Comparison of ENCODE assay signal across 9 cellular contexts in the genomic region with DNA sequence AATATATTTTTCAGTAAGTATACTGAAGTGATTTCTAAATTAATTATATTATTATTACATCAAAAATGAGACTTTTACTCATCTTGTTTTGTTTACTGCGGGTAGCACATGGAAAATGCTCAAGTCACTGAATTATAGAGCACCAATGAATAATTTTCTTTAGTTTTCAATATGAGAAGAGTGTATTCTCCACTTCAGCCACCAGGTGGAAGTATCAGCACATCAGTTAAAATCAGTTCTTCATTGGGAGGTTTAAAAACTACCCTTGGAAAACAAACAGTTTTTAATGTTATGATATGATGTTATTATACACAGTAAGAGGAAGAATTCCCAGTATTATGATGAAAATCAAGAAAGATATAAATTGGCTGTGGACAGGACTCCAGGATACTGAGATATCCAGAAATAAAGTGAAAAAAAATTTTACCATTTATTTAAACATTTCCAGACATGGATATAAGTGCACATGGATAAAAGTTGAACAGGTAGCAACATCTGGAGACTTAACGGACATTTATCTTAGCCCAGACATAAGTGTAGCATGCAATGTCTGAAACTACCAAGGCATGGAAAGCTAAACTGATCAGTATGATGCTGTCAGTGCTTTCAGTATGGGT.
DNase-seq lines count a peak whose midpoint lies in the region; ATAC-seq and TF ChIP-seq lines count a peak whose summit lies in the region.
"Had no signal": no experiment of that assay in that cellular context is flagged by ENCODE, and none has a peak within 500 bp of the region (broad histone marks: within the 10 kb centered on the region; RNA-seq: fewer than 3 reads in every experiment).

No MANE protein-coding gene starts in this region.

- intact Hi-C loops in sigmoid colon (cut with DNase I) = loop anchor here (1.0 to 10.0 kb wide), 3 partner anchors 128 to 1904 kb away; no protein-coding TSS in a partner anchor

- TF ChIP-seq CTCF in GM12865 (IDR thresholded peaks at IDR 0.05; ENCODE audit: insufficient read depth, low read depth, low read length, missing control alignments) (peak; percentile 56), LNCaP clone FGC (IDR thresholded peaks at IDR 0.05; ENCODE audit: control insufficient read depth, extremely low read depth, insufficient read depth) (peak; percentile 59), sigmoid colon (IDR thresholded peaks at IDR 0.05) (peak; percentile 65 to 85 (median 78))

- H3K27me3 ChIP-seq in sigmoid colon = no peaks in the 10 kb centered on the region

- no peak overlapping the region for H3K9ac ChIP-seq in SK-N-MC (ENCODE audit: insufficient read length)

- TF ChIP-seq POLR2A in sigmoid colon (IDR thresholded peaks at IDR 0.05) = no peak

- WGBS in sigmoid colon, 2 donors = 17 to 32% methylated on average over 2 of the region's 2 CpGs

- no peak overlapping the region for H3K27ac Mint-ChIP-seq in T-helper 2 cell treated with Interferon-gamma antibody and Interleukin-4, amounts not matched to agents 5 μg/mL and 100 μg/mL, for 36 hours
- H3K27ac Mint-ChIP-seq: dendritic cell treated with granulocyte-macrophage colony-stimulating factor and Interleukin-4, amounts not matched to agents 40 ng/mL and 50 ng/mL, for 4 days had no signal

- H3K27ac ChIP-seq in SK-N-MC (no peak overlapping the region), sigmoid colon (no peak overlapping the region)

- H3K36me3 ChIP-seq in SK-N-MC (ENCODE audit: insufficient read depth, low read length) (no peaks in the 10 kb centered on the region), sigmoid colon (no peaks in the 10 kb centered on the region)

- no peaks in the 10 kb centered on the region for H3K36me3 Mint-ChIP-seq in T-helper 2 cell treated with Interferon-gamma antibody and Interleukin-4, amounts not matched to agents 5 μg/mL and 100 μg/mL, for 36 hours (ENCODE audit: low read depth)

- DNase-seq in ACHN (peak; percentile 62), GM12865 (ENCODE audit: low read depth) (peak; percentile 37), LNCaP clone FGC (ENCODE audit: low read depth) (peak; percentile 21), SK-N-MC (ENCODE audit: low read depth, low spot score) (peak; percentile 42), fibroblast of the conjunctiva (ENCODE audit: low read depth) (peak; percentile 30), sigmoid colon (no peak)
- no peak for DNase-seq in T-helper 2 cell treated with Interferon-gamma antibody and Interleukin-4, amounts not matched to agents 5 μg/mL and 100 μg/mL, for 36 hours (ENCODE audit: low spot score)

- no peaks in the 10 kb centered on the region for H3K9me3 Mint-ChIP-seq in T-helper 2 cell treated with Interferon-gamma antibody and Interleukin-4, amounts not matched to agents 5 μg/mL and 100 μg/mL, for 36 hours
- H3K9me3 Mint-ChIP-seq: dendritic cell treated with granulocyte-macrophage colony-stimulating factor and Interleukin-4, amounts not matched to agents 40 ng/mL and 50 ng/mL, for 4 days had no signal

- no peak for TF ChIP-seq EP300 in sigmoid colon (IDR thresholded peaks at IDR 0.05)

- H3K4me3 ChIP-seq in GM12865 (ENCODE audit: low read depth, low read length) (no peak overlapping the region), LNCaP clone FGC (ENCODE audit: low read depth, low read length) (no peak overlapping the region), SK-N-MC (no peak overlapping the region), sigmoid colon (no peak overlapping the region)

- no peaks in the 10 kb centered on the region for H3K4me1 ChIP-seq in sigmoid colon

- H3K4me1 Mint-ChIP-seq in T-helper 2 cell treated with Interferon-gamma antibody and Interleukin-4, amounts not matched to agents 5 μg/mL and 100 μg/mL, for 36 hours (ENCODE audit: low read depth) = no peaks in the 10 kb centered on the region

- H3K4me3 Mint-ChIP-seq in T-helper 2 cell treated with Interferon-gamma antibody and Interleukin-4, amounts not matched to agents 5 μg/mL and 100 μg/mL, for 36 hours = no peak overlapping the region
- H3K4me3 Mint-ChIP-seq: dendritic cell treated with granulocyte-macrophage colony-stimulating factor and Interleukin-4, amounts not matched to agents 40 ng/mL and 50 ng/mL, for 4 days had no signal

- in situ Hi-C loops in ACHN (cut with HindIII; ENCODE audit: low pct_ligation_motif_present, low pct_unique_long_range_greater_than_20kb, low sequenced_read_pairs) = no loop called here

- no peaks in the 10 kb centered on the region for H3K27me3 Mint-ChIP-seq in T-helper 2 cell treated with Interferon-gamma antibody and Interleukin-4, amounts not matched to agents 5 μg/mL and 100 μg/mL, for 36 hours (ENCODE audit: low read depth)

- H3K9me3 ChIP-seq in SK-N-MC (ENCODE audit: low read depth, low read length) (no peaks in the 10 kb centered on the region), sigmoid colon (no peaks in the 10 kb centered on the region)

- ATAC-seq in HG02798 (IDR thresholded peaks at IDR 0.05; ENCODE audit: poor library complexity, unreplicated experiment) = no peak

Comparison
In these comparisons a context has a peak if more than half of its experiments do, and no peak if none do; other contexts are left out.
1. DNase-seq: peak in ACHN (single experiment), GM12865 (single experiment), LNCaP clone FGC (single experiment), SK-N-MC (single experiment) and fibroblast of the conjunctiva (single experiment); none in sigmoid colon (single experiment) and T-helper 2 cell treated with Interferon-gamma antibody and Interleukin-4, amounts not matched to agents 5 μg/mL and 100 μg/mL, for 36 hours (single experiment).
2. Peak in every context shown above with its lines, with median percentiles within 50 percentile points of each other: CTCF ChIP-seq.